Comparison of ENCODE assay signal across 9 cellular contexts in genomic region chr1:196148367-196148970, GRCh38.
DNase-seq lines count a peak whose midpoint lies in the region; ATAC-seq and TF ChIP-seq lines count a peak whose summit lies in the region.
"Had no signal": no experiment of that assay in that cellular context is flagged by ENCODE, and none has a peak within 500 bp of the region (broad histone marks: within the 10 kb centered on the region; RNA-seq: fewer than 3 reads in every experiment).

No MANE protein-coding gene starts in this region.

- no peaks in the 10 kb centered on the region for H3K9me3 Mint-ChIP-seq in activated CD4-positive, alpha-beta memory T cell treated with anti-CD3 and anti-CD28 coated beads, Interleukin-2, amount 10 ng/mL, durations not matched to agents 7 days and 5 days

- H3K4me3 Mint-ChIP-seq in activated CD4-positive, alpha-beta memory T cell treated with anti-CD3 and anti-CD28 coated beads, Interleukin-2, amount 10 ng/mL, durations not matched to agents 7 days and 5 days = no peak overlapping the region
- H3K4me3 Mint-ChIP-seq: naive thymus-derived CD4-positive, alpha-beta T cell had no signal

- no peak overlapping the region for H3K9ac ChIP-seq in liver (ENCODE audit: low read depth in 1 of 2, low read length in 2 of 2)

- peaks cover 0 to 12% (median 2%) of the 10 kb centered on the region in 4 donors for H3K4me1 ChIP-seq in liver (ENCODE audit: control insufficient read depth in 4 of 4, insufficient read depth in 4 of 4, low read length in 3 of 4)

- no peaks in the 10 kb centered on the region for H3K4me1 Mint-ChIP-seq in activated CD4-positive, alpha-beta memory T cell treated with anti-CD3 and anti-CD28 coated beads, Interleukin-2, amount 10 ng/mL, durations not matched to agents 7 days and 5 days
- H3K4me1 Mint-ChIP-seq: naive thymus-derived CD4-positive, alpha-beta T cell had no signal

- H3K36me3 ChIP-seq in liver (ENCODE audit: control insufficient read depth in 4 of 4, insufficient read depth in 3 of 4, low read depth in 1 of 4, low read length in 3 of 4) = no peaks in the 10 kb centered on the region

- no peak overlapping the region for H3K27ac Mint-ChIP-seq in activated CD4-positive, alpha-beta memory T cell treated with anti-CD3 and anti-CD28 coated beads, Interleukin-2, amount 10 ng/mL, durations not matched to agents 7 days and 5 days
- H3K27ac Mint-ChIP-seq: naive thymus-derived CD4-positive, alpha-beta T cell had no signal

- peak; percentile 80 for TF ChIP-seq RAD21 in liver (IDR thresholded peaks at IDR 0.05)

- no peak overlapping the region for H3K4me3 ChIP-seq in liver (ENCODE audit: low read depth in 1 of 3, low read length in 3 of 3)

- CTCF ChIA-PET in activated CD4-positive, alpha-beta memory T cell treated with anti-CD3 and anti-CD28 coated beads, Interleukin-2, amount 10 ng/mL, durations not matched to agents 7 days and 5 days (lab: Charles Lee) = interaction anchor here (0.7 to 2.8 kb wide), 6 partner anchors 11 to 513 kb away, joined by 3 to 12 read pairs (median 3); no protein-coding TSS in a partner anchor

- DNase-seq in Caki2 (ENCODE audit: low read depth) = peak; percentile 10
- DNase-seq in NCI-H1105 (lab: John Stamatoyannopoulos, UW) = peak; percentile 12
- peak; percentile 50 for DNase-seq in astrocyte of the hippocampus (ENCODE audit: low read depth, low spot score)
- no peak for DNase-seq in mucosa of gallbladder (ENCODE audit: low spot score)
- no peak for DNase-seq in HK-2 (ENCODE audit: unreplicated experiment)
- no peak for DNase-seq in activated CD4-positive, alpha-beta memory T cell treated with anti-CD3 and anti-CD28 coated beads, Interleukin-2, amount 10 ng/mL, durations not matched to agents 7 days and 5 days

- H3K27me3 ChIP-seq in liver (ENCODE audit: control insufficient read depth in 4 of 4, insufficient read depth in 4 of 4, low read length in 3 of 4) = no peaks in the 10 kb centered on the region

- in situ Hi-C loops in Caki2 (cut with HindIII; ENCODE audit: low pct_unique_long_range_greater_than_20kb, low sequenced_read_pairs) = no loop called here

- 40% methylated on average over 3 of the region's 3 CpGs for WGBS in liver

- no peaks in the 10 kb centered on the region for H3K27me3 Mint-ChIP-seq in activated CD4-positive, alpha-beta memory T cell treated with anti-CD3 and anti-CD28 coated beads, Interleukin-2, amount 10 ng/mL, durations not matched to agents 7 days and 5 days
- H3K27me3 Mint-ChIP-seq: naive thymus-derived CD4-positive, alpha-beta T cell had no signal

- H3K27ac ChIP-seq in liver (ENCODE audit: low read depth in 1 of 2, low read length in 2 of 2) = no peak overlapping the region

- POLR2A ChIA-PET in activated CD4-positive, alpha-beta memory T cell treated with anti-CD3 and anti-CD28 coated beads, Interleukin-2, amount 10 ng/mL, durations not matched to agents 7 days and 5 days (lab: Charles Lee) = no interaction called here

- no peaks in the 10 kb centered on the region for H3K9me3 ChIP-seq in liver (ENCODE audit: control insufficient read depth in 4 of 4, low read length in 3 of 4)

- peak; percentile 46 for TF ChIP-seq CTCF in liver (IDR thresholded peaks at IDR 0.05; ENCODE audit: low read depth, low read length, missing input control)

- ATAC-seq in GM21515 (IDR thresholded peaks at IDR 0.05; ENCODE audit: unreplicated experiment) = peak; percentile 55
- ATAC-seq: naive thymus-derived CD4-positive, alpha-beta T cell had no signal

- H3K36me3 Mint-ChIP-seq in activated CD4-positive, alpha-beta memory T cell treated with anti-CD3 and anti-CD28 coated beads, Interleukin-2, amount 10 ng/mL, durations not matched to agents 7 days and 5 days (ENCODE audit: low read depth) = no peaks in the 10 kb centered on the region
- H3K36me3 Mint-ChIP-seq: naive thymus-derived CD4-positive, alpha-beta T cell had no signal

TF ChIP-seq in liver, 16 proteins besides CTCF, POLR2A, EP300 and RAD21:
- no peak for TF ChIP-seq ATF3 (IDR thresholded peaks at IDR 0.05)
- no peak for TF ChIP-seq HNF4A (conservative IDR thresholded peaks at IDR 0.05)
- TF ChIP-seq REST (IDR thresholded peaks at IDR 0.05) = no peak
- no peak for TF ChIP-seq ZBTB33 (IDR thresholded peaks at IDR 0.05)
- no peak for TF ChIP-seq JUND (IDR thresholded peaks at IDR 0.05)

Comparison
In these comparisons a context has a peak if more than half of its experiments do, and no peak if none do; other contexts are left out.
1. DNase-seq: peak in Caki2 (single experiment), NCI-H1105 (single experiment) and astrocyte of the hippocampus (single experiment); none in mucosa of gallbladder (single experiment), HK-2 (single experiment) and activated CD4-positive, alpha-beta memory T cell treated with anti-CD3 and anti-CD28 coated beads, Interleukin-2, amount 10 ng/mL, durations not matched to agents 7 days and 5 days (single experiment).